In genomic region chr5:125006011-125006685, GRCh38 we compare ENCODE assay signal across 9 cellular contexts.
A peak's percentile ranks its signal among the peaks of the same experiment; 100 is the strongest.
DNase-seq lines count a peak whose midpoint lies in the region; ATAC-seq and TF ChIP-seq lines count a peak whose summit lies in the region.
"Had no signal": no experiment of that assay in that cellular context is flagged by ENCODE, and none has a peak within 500 bp of the region (broad histone marks: within the 10 kb centered on the region; RNA-seq: fewer than 3 reads in every experiment).

No MANE protein-coding gene starts in this region.

- TF ChIP-seq CTCF in nephron (IDR thresholded peaks at IDR 0.05; ENCODE audit: unreplicated experiment in 3 of 3) (no peak), esophagus muscularis mucosa (IDR thresholded peaks at IDR 0.05) (no peak), left ventricle myocardium inferior (IDR thresholded peaks at IDR 0.05; ENCODE audit: borderline replicate concordance) (no peak), psoas muscle (IDR thresholded peaks at IDR 0.05) (no peak)

- H3K27me3 ChIP-seq in esophagus muscularis mucosa (no peaks in the 10 kb centered on the region), left ventricle myocardium inferior (ENCODE audit: low read depth) (no peaks in the 10 kb centered on the region), psoas muscle (ENCODE audit: insufficient read depth in 3 of 3, low read length in 2 of 3) (no peaks in the 10 kb centered on the region)
- H3K27me3 ChIP-seq: heart left ventricle had no signal

- H3K27ac ChIP-seq in esophagus muscularis mucosa (replicated peaks in 1 of 4) (no peak overlapping the region), left ventricle myocardium inferior (replicated peaks) (no peak overlapping the region), psoas muscle (no peak overlapping the region)
- H3K27ac ChIP-seq: heart left ventricle had no signal

- H3K9me3 ChIP-seq in esophagus muscularis mucosa (no peaks in the 10 kb centered on the region), left ventricle myocardium inferior (replicated peaks) (no peaks in the 10 kb centered on the region), psoas muscle (no peaks in the 10 kb centered on the region)
- H3K9me3 ChIP-seq: heart left ventricle had no signal

- peak overlapping the region in 2 of 3 experiments; percentile 3 to 49 for H3K27ac Mint-ChIP-seq in nephron

- no peak overlapping the region for H3K4me3 ChIP-seq in esophagus muscularis mucosa
- H3K4me3 ChIP-seq in left ventricle myocardium inferior, result no peak overlapping the region
- H3K4me3 ChIP-seq in psoas muscle, result no peak overlapping the region
- H3K4me3 ChIP-seq: heart left ventricle had no signal

- no peak for TF ChIP-seq POLR2A in esophagus muscularis mucosa (IDR thresholded peaks at IDR 0.05; ENCODE audit: low read depth)

- H3K36me3 Mint-ChIP-seq in nephron (ENCODE audit: low read depth), result no peaks in the 10 kb centered on the region

- H3K9me3 Mint-ChIP-seq in nephron, result peaks cover 3% of the 10 kb centered on the region

- peak; percentile 19 for DNase-seq in NCI-H1105 (lab: John Stamatoyannopoulos, UW)
- DNase-seq in esophagus muscularis mucosa (ENCODE audit: extremely low spot score), result no peak
- DNase-seq in left ventricle myocardium inferior, result no peak
- no peak for DNase-seq in superior temporal gyrus (ENCODE audit: extremely low spot score)
- DNase-seq in psoas muscle, result no peak
- DNase-seq: heart left ventricle had no signal

- peaks cover 24% of the 10 kb centered on the region for H3K4me1 Mint-ChIP-seq in nephron

- H3K4me1 ChIP-seq in esophagus muscularis mucosa (peaks cover 0 to 17% (median 10%) of the 10 kb centered on the region in 4 donors), left ventricle myocardium inferior (no peaks in the 10 kb centered on the region), psoas muscle (no peaks in the 10 kb centered on the region)

- no peaks in the 10 kb centered on the region for H3K36me3 ChIP-seq in esophagus muscularis mucosa
- no peaks in the 10 kb centered on the region for H3K36me3 ChIP-seq in left ventricle myocardium inferior
- H3K36me3 ChIP-seq in psoas muscle (ENCODE audit: insufficient read depth in 1 of 2, low read depth in 1 of 2), result no peaks in the 10 kb centered on the region
- H3K36me3 ChIP-seq: heart left ventricle had no signal

- ATAC-seq in GM19043 (IDR thresholded peaks at IDR 0.05; ENCODE audit: low read depth, unreplicated experiment) (peak; percentile 65), HG02798 (IDR thresholded peaks at IDR 0.05; ENCODE audit: poor library complexity, unreplicated experiment) (peak; percentile 63), psoas muscle (no peak)
- ATAC-seq: heart left ventricle had no signal

- no peak for TF ChIP-seq EP300 in esophagus muscularis mucosa (IDR thresholded peaks at IDR 0.05)

- peaks cover 5% of the 10 kb centered on the region for H3K27me3 Mint-ChIP-seq in nephron (ENCODE audit: low read depth)

- intact Hi-C loops in esophagus muscularis mucosa (cut with DNase I) (no loop called here), left ventricle myocardium inferior (cut with micrococcal nuclease) (no loop called here), psoas muscle (cut with DNase I) (no loop called here)

- WGBS in esophagus muscularis mucosa, result 58% methylated on average over 5 of the region's 5 CpGs
- 53 to 67% (median 57%) methylated on average over 5 of the region's 5 CpGs for WGBS in psoas muscle, 3 donors

- no peak overlapping the region for H3K4me3 Mint-ChIP-seq in nephron

Comparison
In these comparisons a context has a peak if more than half of its experiments do, and no peak if none do; other contexts are left out.
1. ATAC-seq: peak in GM19043 (single experiment) and HG02798 (single experiment); none in psoas muscle (0 of 4).